Comparison of ENCODE assay signal across 8 cellular contexts in the genomic region with DNA sequence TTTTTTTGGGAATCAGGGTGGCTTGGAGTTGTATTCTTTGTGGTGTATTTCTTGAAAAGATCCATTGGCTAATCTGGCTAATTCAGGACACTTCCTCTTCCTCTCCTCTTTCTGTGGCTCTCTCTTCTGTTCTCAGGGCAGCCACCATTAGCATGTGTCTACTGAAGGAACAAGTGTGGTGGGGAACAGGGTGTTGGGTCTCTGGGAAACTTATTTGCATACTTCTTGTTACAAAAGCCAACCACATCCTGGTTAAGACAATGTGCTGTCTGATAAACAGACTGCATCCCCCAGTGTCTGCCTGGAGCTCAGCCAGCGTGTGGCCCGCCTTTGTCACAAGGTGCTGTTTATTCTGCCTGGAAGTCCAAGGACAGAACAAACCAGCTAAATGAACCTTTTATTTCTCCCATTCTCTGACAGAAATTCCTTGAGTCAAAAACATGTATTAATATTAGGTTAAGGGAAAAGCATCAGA.
DNase-seq lines count a peak whose midpoint lies in the region; ATAC-seq, FAIRE-seq and TF ChIP-seq lines count a peak whose summit lies in the region.

No MANE protein-coding gene starts in this region.

- peaks cover 4% of the 10 kb centered on the region for H3K9me3 Mint-ChIP-seq in T-helper 2 cell treated with Interferon-gamma antibody and Interleukin-4, amounts not matched to agents 5 μg/mL and 100 μg/mL, for 36 hours

- H3K27ac ChIP-seq in DND-41 (ENCODE audit: low read length) = peak overlapping the region; percentile 82

- H2AFZ ChIP-seq in DND-41 (ENCODE audit: low read depth, low read length) = peak overlapping the region; percentile 68

- peaks cover 8% of the 10 kb centered on the region for H3K27me3 Mint-ChIP-seq in T-helper 2 cell treated with Interferon-gamma antibody and Interleukin-4, amounts not matched to agents 5 μg/mL and 100 μg/mL, for 36 hours (ENCODE audit: low read depth)

- TF ChIP-seq CTCF in DND-41 (IDR thresholded peaks at IDR 0.05; ENCODE audit: borderline replicate concordance, extremely low read depth, low read length, poor library complexity, severe bottlenecking) (peak; percentile 19), GM20000 (IDR thresholded peaks at IDR 0.05; ENCODE audit: extremely low read depth, missing control alignments) (no peak), bronchial epithelial cell (IDR thresholded peaks at IDR 0.05; ENCODE audit: insufficient read depth, low read length, severe bottlenecking) (no peak)

- H3K79me2 ChIP-seq in DND-41 (ENCODE audit: insufficient read depth, low read length) = no peaks in the 10 kb centered on the region

- H3K27ac Mint-ChIP-seq in T-helper 2 cell treated with Interferon-gamma antibody and Interleukin-4, amounts not matched to agents 5 μg/mL and 100 μg/mL, for 36 hours = peak overlapping the region; percentile 28

- H3K36me3 ChIP-seq in DND-41 (ENCODE audit: insufficient read depth, low read length) (no peaks in the 10 kb centered on the region), bronchial epithelial cell (ENCODE audit: control insufficient read depth, insufficient read depth, low read length) (no peaks in the 10 kb centered on the region)

- DNase-seq in DND-41 = peak; percentile 90
- DNase-seq in GM20000 (ENCODE audit: low spot score) = peak; percentile 63
- DNase-seq in HK-2 (ENCODE audit: unreplicated experiment) = peak; percentile 28
- DNase-seq in T-helper 2 cell treated with Interferon-gamma antibody and Interleukin-4, amounts not matched to agents 5 μg/mL and 100 μg/mL, for 36 hours (ENCODE audit: low spot score) = peak; percentile 11
- peak; percentile 19 for DNase-seq in bronchial epithelial cell (ENCODE audit: low read depth)
- DNase-seq in left lobe of liver (ENCODE audit: low spot score) = peak; percentile 72
- peak; percentile 9 to 23 for DNase-seq in stimulated activated CD8-positive, alpha-beta memory T cell treated with anti-CD3 and anti-CD28 coated beads, Interleukin-4, amount 100 ng/mL, for 1 hour (ENCODE audit: low read depth in 2 of 2, low spot score in 1 of 2)
- DNase-seq in ACHN = no peak

- no peaks in the 10 kb centered on the region for H3K9me3 ChIP-seq in DND-41 (ENCODE audit: insufficient read depth, low read length, severe bottlenecking)

- peak overlapping the region; percentile 48 for H3K4me3 Mint-ChIP-seq in T-helper 2 cell treated with Interferon-gamma antibody and Interleukin-4, amounts not matched to agents 5 μg/mL and 100 μg/mL, for 36 hours

- H3K27me3 ChIP-seq in DND-41 (ENCODE audit: insufficient read depth, low read length, poor library complexity) (no peaks in the 10 kb centered on the region), bronchial epithelial cell (ENCODE audit: control insufficient read depth, insufficient read depth, low read length) (no peaks in the 10 kb centered on the region)

- peaks cover 34% of the 10 kb centered on the region for H3K4me1 Mint-ChIP-seq in T-helper 2 cell treated with Interferon-gamma antibody and Interleukin-4, amounts not matched to agents 5 μg/mL and 100 μg/mL, for 36 hours (ENCODE audit: low read depth)

- H3K4me3 ChIP-seq in DND-41 (ENCODE audit: low read depth in 1 of 2, low read length in 2 of 2) = peak overlapping the region in 1 of 2 experiments; percentile 28; a peak in 2 of 4 replicates
- H3K4me3 ChIP-seq in bronchial epithelial cell (ENCODE audit: low read depth, low read length) = no peak overlapping the region

- H4K20me1 ChIP-seq in DND-41 (ENCODE audit: insufficient read depth, low read length) = no peaks in the 10 kb centered on the region

- peak overlapping the region; percentile 61 for H3K4me2 ChIP-seq in DND-41 (ENCODE audit: insufficient read depth, low read length)

- no peak for FAIRE-seq in bronchial epithelial cell (lab: Jason Lieb, UNC)

- H3K9ac ChIP-seq in DND-41 (ENCODE audit: low read depth, low read length) = peak overlapping the region; percentile 58

- ATAC-seq in DND-41 (ENCODE audit: insufficient read depth, low read depth) (peak; percentile 99), left lobe of liver (peak; percentile 80)

- no peaks in the 10 kb centered on the region for H3K36me3 Mint-ChIP-seq in T-helper 2 cell treated with Interferon-gamma antibody and Interleukin-4, amounts not matched to agents 5 μg/mL and 100 μg/mL, for 36 hours (ENCODE audit: low read depth)

- in situ Hi-C loops in ACHN (cut with HindIII; ENCODE audit: low pct_ligation_motif_present, low pct_unique_long_range_greater_than_20kb, low sequenced_read_pairs) = no loop called here

- H3K4me1 ChIP-seq in DND-41 (ENCODE audit: insufficient read depth, low read length) = peaks cover 39% of the 10 kb centered on the region
